Comparison of ENCODE assay signal across 16 cellular contexts in the genomic region with DNA sequence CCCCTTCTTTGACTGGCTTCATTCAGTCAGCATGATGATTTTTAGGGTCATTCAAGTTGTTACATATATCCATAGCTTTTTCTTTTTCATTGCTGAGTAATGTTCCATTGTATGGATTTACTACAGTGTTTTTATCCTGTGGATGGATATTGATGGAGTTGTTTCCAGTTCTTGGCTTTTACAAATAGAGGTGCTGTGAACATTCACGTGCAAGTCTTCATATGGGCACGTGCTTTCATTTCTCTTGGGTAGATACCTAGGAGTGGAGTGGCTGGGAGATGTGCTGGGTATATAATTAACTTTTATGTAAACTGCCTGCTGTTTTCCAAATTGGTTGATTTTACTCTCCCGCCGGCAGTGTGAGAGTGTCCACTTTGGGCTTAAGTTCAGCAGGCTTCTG.
"Had no signal": no experiment of that assay in that cellular context is flagged by ENCODE, and none has a peak within 500 bp of the region (broad histone marks: within the 10 kb centered on the region; RNA-seq: fewer than 3 reads in every experiment).

No MANE protein-coding gene starts in this region.

- ATAC-seq: activated CD8-positive, alpha-beta memory T cell treated with anti-CD3 and anti-CD28 coated beads, Interleukin-2, amount 10 ng/mL, durations not matched to agents 7 days and 5 days; activated naive CD8-positive, alpha-beta T cell treated with anti-CD3 and anti-CD28 coated beads, Interleukin-2, amount 50 U/mL, for 24 hours; T-helper 17 cell had no signal

- H3K9me3 ChIP-seq: breast epithelium, pancreas, stomach, thoracic aorta had no signal

- H3K36me3 ChIP-seq: breast epithelium, pancreas, stomach, thoracic aorta, WERI-Rb-1 had no signal

- H3K4me3 ChIP-seq: breast epithelium, pancreas, stomach, thoracic aorta had no signal

- H3K27me3 ChIP-seq: breast epithelium, pancreas, stomach had no signal

- DNase-seq: activated CD4-positive, alpha-beta memory T cell treated with anti-CD3 and anti-CD28 coated beads for 36 hours; activated CD8-positive, alpha-beta memory T cell treated with anti-CD3 and anti-CD28 coated beads, Interleukin-2, amount 10 ng/mL, durations not matched to agents 7 days and 5 days; activated naive CD4-positive, alpha-beta T cell treated with anti-CD3 and anti-CD28 coated beads for 36 hours; activated naive CD8-positive, alpha-beta T cell treated with anti-CD3 and anti-CD28 coated beads, Interleukin-2, amount 50 U/mL, for 24 hours; activated T-cell treated with anti-CD3 and anti-CD28 coated beads, Interleukin-2, amount 50 U/mL, for 1 hour; dermis blood vessel endothelial cell; erythroblast; pancreas; stimulated activated CD4-positive, alpha-beta T cell treated with anti-CD3 and anti-CD28 coated beads, Interleukin-12 subunit alpha, Interleukin-12 subunit beta, amount 100 ng/mL, for 4 hours; stimulated activated CD4-positive, alpha-beta T cell treated with anti-CD3 and anti-CD28 coated beads, Interleukin-2, amount 100 ng/mL, for 24 hours; stomach; T-helper 17 cell had no signal

- H3K4me1 ChIP-seq: breast epithelium had no signal

- FAIRE-seq: pancreas, urothelium cell line had no signal

- H3K27ac ChIP-seq: breast epithelium, thoracic aorta, WERI-Rb-1 had no signal
